ENCODE assay signal across 4 cellular contexts in the genomic region with DNA sequence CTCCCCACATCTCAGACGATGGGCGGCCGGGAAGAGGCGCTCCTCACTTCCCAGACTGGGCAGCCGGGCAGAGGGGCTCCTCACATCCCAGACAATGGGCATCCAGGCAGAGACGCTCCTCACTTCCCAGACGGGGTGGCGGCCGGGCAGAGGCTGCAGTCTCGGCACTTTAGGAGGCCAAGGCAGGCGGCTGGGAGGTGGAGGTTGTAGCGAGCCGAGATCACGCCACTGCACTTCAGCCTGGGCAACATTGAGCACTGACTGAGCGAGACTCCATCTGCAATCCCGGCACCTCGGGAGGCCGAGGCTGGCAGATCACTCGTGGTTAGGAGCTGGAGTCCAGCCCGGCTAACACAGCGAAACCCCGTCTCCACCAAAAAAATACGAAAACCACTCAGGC. TPM values are rescaled to one million over a fixed set of nuclear protein-coding genes. Genes with fewer than 3 reads are reported as not detected.
"Had no signal": no experiment of that assay in that cellular context is flagged by ENCODE, and none has a peak within 500 bp of the region (broad histone marks: within the 10 kb centered on the region; RNA-seq: fewer than 3 reads in every experiment).

No MANE protein-coding gene starts in this region.

RNA-seq across cellular contexts. Expression of gene APOD, which starts 16.2 kb away (rescaled TPM):
- total RNA-seq: GM23338, H1, H7, H9 had no signal
- polyA plus RNA-seq: GM23338, H1 had no signal
